In genomic region chr6:30954631-30955366, GRCh38 we compare ENCODE assay signal across 10 cellular contexts. TPM values are rescaled to one million over a fixed set of nuclear protein-coding genes. Genes with fewer than 3 reads are reported as not detected.
A peak's percentile ranks its signal among the peaks of the same experiment; 100 is the strongest.
DNase-seq lines count a peak whose midpoint lies in the region; ATAC-seq, FAIRE-seq and TF ChIP-seq lines count a peak whose summit lies in the region.
"Had no signal": no experiment of that assay in that cellular context is flagged by ENCODE, and none has a peak within 500 bp of the region (broad histone marks: within the 10 kb centered on the region; RNA-seq: fewer than 3 reads in every experiment).

No MANE protein-coding gene starts in this region.

- BruUV-seq in HepG2 (replicated peaks; lab: Mats Ljungman, UMichigan) = no TSS peak

- H3K27ac ChIP-seq in HepG2 (ENCODE audit: extremely low read length, insufficient read depth, low read length) (no peak overlapping the region), subcutaneous abdominal adipose tissue (ENCODE audit: low read depth, low read length) (no peak overlapping the region)

- peaks cover 4% of the 10 kb centered on the region for H3K4me1 Mint-ChIP-seq in T-helper 2 cell treated with Interferon-gamma antibody and Interleukin-4, amounts not matched to agents 5 μg/mL and 100 μg/mL, for 36 hours (ENCODE audit: low read depth)
- peaks cover 11% of the 10 kb centered on the region for H3K4me1 Mint-ChIP-seq in activated naive CD8-positive, alpha-beta T cell treated with anti-CD3 and anti-CD28 coated beads, Interleukin-2, amount 10 ng/mL, durations not matched to agents 7 days and 5 days

- in situ Hi-C loops in HepG2 (cut with HindIII; ENCODE audit: extremely low pct_ligation_motif_present, low pct_unique_long_range_greater_than_20kb) = no loop called here

- H3K9ac ChIP-seq in HepG2 (ENCODE audit: insufficient read depth, low read depth, low read length) (no peak overlapping the region), subcutaneous abdominal adipose tissue (ENCODE audit: low read length in 5 of 5) (peak overlapping the region in 3 of 5 donors; percentile 41 to 72 (median 50))

- FAIRE-seq in HepG2 (lab: Jason Lieb, UNC) = no peak

- CTCF ChIA-PET in HepG2 (lab: Yijun Ruan, JAX; ENCODE audit: low intra/inter-chr PET ratio, low total read pairs) = no interaction called here

- no peak overlapping the region for H2AFZ ChIP-seq in HepG2 (ENCODE audit: low read length)

- H3K36me3 ChIP-seq in HepG2 (replicated peaks in 1 of 2; ENCODE audit: control insufficient read depth in 1 of 2, insufficient read depth in 2 of 2, low read length in 2 of 2) (no peaks in the 10 kb centered on the region), subcutaneous abdominal adipose tissue (ENCODE audit: control insufficient read depth in 5 of 5, insufficient read depth in 5 of 5, low read length in 5 of 5) (no peaks in the 10 kb centered on the region)

- H3K9me3 ChIP-seq in HepG2 (ENCODE audit: low read length) = no peaks in the 10 kb centered on the region
- H3K9me3 ChIP-seq in subcutaneous abdominal adipose tissue (ENCODE audit: control insufficient read depth in 5 of 5, low read length in 5 of 5) = no peaks in the 10 kb centered on the region

- POLR2A ChIA-PET in activated naive CD8-positive, alpha-beta T cell treated with anti-CD3 and anti-CD28 coated beads, Interleukin-2, amount 10 ng/mL, durations not matched to agents 7 days and 5 days (lab: Charles Lee) = interaction anchor here (0.7 to 2.4 kb wide), 5 partner anchors 10 to 357 kb away, joined by 3 to 6 read pairs (median 3); partner anchors contain the start of genes SFTA2 and VARS2
- POLR2A ChIA-PET in HepG2 (lab: Yijun Ruan, JAX) = no interaction called here

- H3K4me1 ChIP-seq in HepG2 (ENCODE audit: insufficient read depth, low read length) (no peaks in the 10 kb centered on the region), subcutaneous abdominal adipose tissue (ENCODE audit: control insufficient read depth in 5 of 5, insufficient read depth in 5 of 5, low read length in 5 of 5) (peaks cover 0 to 17% (median 15%) of the 10 kb centered on the region in 5 donors)

- no peak for TF ChIP-seq RAD21 in HepG2 (CRISPR knock-in tag; IDR thresholded peaks at IDR 0.05)

- H3K36me3 Mint-ChIP-seq in T-helper 2 cell treated with Interferon-gamma antibody and Interleukin-4, amounts not matched to agents 5 μg/mL and 100 μg/mL, for 36 hours (ENCODE audit: low read depth) = no peaks in the 10 kb centered on the region
- no peaks in the 10 kb centered on the region for H3K36me3 Mint-ChIP-seq in activated naive CD8-positive, alpha-beta T cell treated with anti-CD3 and anti-CD28 coated beads, Interleukin-2, amount 10 ng/mL, durations not matched to agents 7 days and 5 days

- no peaks in the 10 kb centered on the region for H4K20me1 ChIP-seq in HepG2 (ENCODE audit: insufficient read depth, low read length)

- H3K79me2 ChIP-seq in HepG2 (ENCODE audit: insufficient read depth, low read length) = no peaks in the 10 kb centered on the region

- no peak for ATAC-seq in activated naive CD8-positive, alpha-beta T cell treated with anti-CD3 and anti-CD28 coated beads, Interleukin-2, amount 10 ng/mL, durations not matched to agents 7 days and 5 days (ENCODE audit: low read depth)
- ATAC-seq in HepG2 = no peak
- no peak for ATAC-seq in GM19324 (IDR thresholded peaks at IDR 0.05; ENCODE audit: low FRiP score, unreplicated experiment)

- no peak overlapping the region for H3K4me2 ChIP-seq in HepG2 (ENCODE audit: low read depth, low read length)

- TF ChIP-seq EP300 in HepG2 (IDR thresholded peaks at IDR 0.05; ENCODE audit: low read depth in 2 of 2, low read length in 2 of 2) (no peak), HepG2 (CRISPR knock-in tag; IDR thresholded peaks at IDR 0.05; ENCODE audit: borderline replicate concordance) (no peak)

- peak overlapping the region; percentile 52 for H3K4me3 Mint-ChIP-seq in T-helper 2 cell treated with Interferon-gamma antibody and Interleukin-4, amounts not matched to agents 5 μg/mL and 100 μg/mL, for 36 hours
- peak overlapping the region; percentile 77 for H3K4me3 Mint-ChIP-seq in activated naive CD8-positive, alpha-beta T cell treated with anti-CD3 and anti-CD28 coated beads, Interleukin-2, amount 10 ng/mL, durations not matched to agents 7 days and 5 days

- 8% methylated on average over 8 of the region's 9 CpGs for WGBS in HepG2 (ENCODE audit: low lambda C conversion rate)

- no peaks in the 10 kb centered on the region for H3K9me3 Mint-ChIP-seq in T-helper 2 cell treated with Interferon-gamma antibody and Interleukin-4, amounts not matched to agents 5 μg/mL and 100 μg/mL, for 36 hours
- no peaks in the 10 kb centered on the region for H3K9me3 Mint-ChIP-seq in activated naive CD8-positive, alpha-beta T cell treated with anti-CD3 and anti-CD28 coated beads, Interleukin-2, amount 10 ng/mL, durations not matched to agents 7 days and 5 days

- H3K27me3 Mint-ChIP-seq in T-helper 2 cell treated with Interferon-gamma antibody and Interleukin-4, amounts not matched to agents 5 μg/mL and 100 μg/mL, for 36 hours (ENCODE audit: low read depth) = peaks cover 84% of the 10 kb centered on the region
- peaks cover 66% of the 10 kb centered on the region for H3K27me3 Mint-ChIP-seq in activated naive CD8-positive, alpha-beta T cell treated with anti-CD3 and anti-CD28 coated beads, Interleukin-2, amount 10 ng/mL, durations not matched to agents 7 days and 5 days

- intact Hi-C loops in HepG2 (cut with micrococcal nuclease; ENCODE audit: unreplicated experiment) = no loop called here

- no peak for TF ChIP-seq POLR2A in HepG2 (IDR thresholded peaks at IDR 0.05; ENCODE audit: insufficient read depth in 1 of 2, low read depth in 2 of 2, low read length in 2 of 2)

- H3K4me3 ChIP-seq in HepG2 (replicated peaks in 1 of 3; ENCODE audit: insufficient read depth in 1 of 3, low read depth in 2 of 3, low read length in 3 of 3) = no peak overlapping the region
- peak overlapping the region; percentile 33 to 70 (median 57) for H3K4me3 ChIP-seq in subcutaneous abdominal adipose tissue (ENCODE audit: low read depth in 1 of 5, low read length in 5 of 5)

- TF ChIP-seq CTCF in HepG2 (CRISPR knock-in tag; IDR thresholded peaks at IDR 0.05) = no peak

- H3K27ac Mint-ChIP-seq in T-helper 2 cell treated with Interferon-gamma antibody and Interleukin-4, amounts not matched to agents 5 μg/mL and 100 μg/mL, for 36 hours = no peak overlapping the region
- H3K27ac Mint-ChIP-seq in activated naive CD8-positive, alpha-beta T cell treated with anti-CD3 and anti-CD28 coated beads, Interleukin-2, amount 10 ng/mL, durations not matched to agents 7 days and 5 days = peak overlapping the region; percentile 11

- peaks cover 2 to 48% of the 10 kb centered on the region in 2 experiments; a peak in 4 of 5 replicates for H3K27me3 ChIP-seq in HepG2 (ENCODE audit: control insufficient read depth in 1 of 2, insufficient read depth in 2 of 2, low read length in 2 of 2)
- H3K27me3 ChIP-seq in subcutaneous abdominal adipose tissue (ENCODE audit: control insufficient read depth in 5 of 5, insufficient read depth in 4 of 5, low read length in 5 of 5) = peaks cover 0 to 6% (median 0%) of the 10 kb centered on the region in 5 donors

- DNase-seq in T-helper 2 cell treated with Interferon-gamma antibody and Interleukin-4, amounts not matched to agents 5 μg/mL and 100 μg/mL, for 36 hours (ENCODE audit: low spot score) = no peak
- DNase-seq in T-helper 2 cell (no peak), HepG2 (ENCODE audit: low spot score) (no peak), OCI-M1 (lab: John Stamatoyannopoulos, UW) (no peak), DMS 273 treated with DMSO at 0.1 percent for 48 hours (lab: John Stamatoyannopoulos, UW) (no peak)
- no peak for DNase-seq in activated naive CD8-positive, alpha-beta T cell treated with anti-CD3 and anti-CD28 coated beads, Interleukin-2, amount 10 ng/mL, durations not matched to agents 7 days and 5 days

RNA-seq across cellular contexts. Expression of gene MUCL3, which starts 14.0 kb away (rescaled TPM):
- not detected for total RNA-seq in activated naive CD8-positive, alpha-beta T cell treated with anti-CD3 and anti-CD28 coated beads, Interleukin-2, amount 10 ng/mL, durations not matched to agents 7 days and 5 days
- total RNA-seq in HepG2 (2016; rRNA removed; fragmentation: Illumina TruSeq; extraction: Trizol) = not detected in 2 replicates
- total RNA-seq in HepG2 (2016; cell fraction: cytosol; rRNA removed; fragmentation: Illumina TruSeq; extraction: Trizol; ENCODE audit: low read depth) = not detected in 2 replicates
- not detected in 2 replicates for total RNA-seq in HepG2 (2016; cell fraction: insoluble cytoplasmic fraction; rRNA removed; fragmentation: Illumina TruSeq; extraction: Trizol)
- total RNA-seq in HepG2 (2016; cell fraction: membrane; rRNA removed; fragmentation: Illumina TruSeq; extraction: Trizol) = not detected in 2 replicates
- not detected in 2 replicates for total RNA-seq in HepG2 (2016; cell fraction: nucleus; rRNA removed; fragmentation: Illumina TruSeq; extraction: Trizol)
- polyA plus RNA-seq in HepG2 (2011; rRNA removed) = not detected in 2 replicates
- polyA plus RNA-seq in HepG2 (2011; cell fraction: cytosol; rRNA removed) = not detected in 2 replicates
- polyA plus RNA-seq in HepG2 (2011; cell fraction: nucleus; rRNA removed) = not detected in 2 replicates
- polyA plus RNA-seq in HepG2 (2012) = not detected in 2 replicates
- not detected in 2 replicates for polyA plus RNA-seq in HepG2 (2016; cell fraction: cytosol; fragmentation: Illumina TruSeq; extraction: Trizol; ENCODE audit: low read depth)
- not detected in 2 replicates for polyA plus RNA-seq in HepG2 (2016; cell fraction: insoluble cytoplasmic fraction; fragmentation: Illumina TruSeq; extraction: Trizol; ENCODE audit: low read depth)
- not detected in 2 replicates for polyA plus RNA-seq in HepG2 (2016; cell fraction: membrane; fragmentation: Illumina TruSeq; extraction: Trizol; ENCODE audit: low read depth)
- not detected in 2 replicates for polyA plus RNA-seq in HepG2 (2016; cell fraction: nucleus; fragmentation: Illumina TruSeq; extraction: Trizol; ENCODE audit: insufficient read depth, low read depth)
- not detected in 2 replicates for polyA minus RNA-seq in HepG2 (2011; rRNA and poly(A)+ RNA removed; ENCODE audit: low replicate concordance)
- polyA minus RNA-seq in HepG2 (2011; cell fraction: cytosol; rRNA and poly(A)+ RNA removed) = not detected in 2 replicates
- polyA minus RNA-seq in HepG2 (2011; cell fraction: nucleus; rRNA and poly(A)+ RNA removed) = not detected in 2 replicates
- total RNA-seq: cerebellum had no signal
- polyA plus RNA-seq: AG04450 had no signal

RNA-seq across cellular contexts. Expression of gene SFTA2, which starts 22.8 kb away (rescaled TPM):
- not detected for total RNA-seq in activated naive CD8-positive, alpha-beta T cell treated with anti-CD3 and anti-CD28 coated beads, Interleukin-2, amount 10 ng/mL, durations not matched to agents 7 days and 5 days
- not detected in 2 replicates for total RNA-seq in HepG2 (2016; rRNA removed; fragmentation: Illumina TruSeq; extraction: Trizol)
- total RNA-seq in HepG2 (2016; cell fraction: cytosol; rRNA removed; fragmentation: Illumina TruSeq; extraction: Trizol; ENCODE audit: low read depth) = not detected in 2 replicates
- not detected in 2 replicates for total RNA-seq in HepG2 (2016; cell fraction: insoluble cytoplasmic fraction; rRNA removed; fragmentation: Illumina TruSeq; extraction: Trizol)
- total RNA-seq in HepG2 (2016; cell fraction: membrane; rRNA removed; fragmentation: Illumina TruSeq; extraction: Trizol) = not detected in 2 replicates
- not detected in 2 replicates for total RNA-seq in HepG2 (2016; cell fraction: nucleus; rRNA removed; fragmentation: Illumina TruSeq; extraction: Trizol)
- not detected in 2 replicates for polyA plus RNA-seq in HepG2 (2011; rRNA removed)
- not detected in 2 replicates for polyA plus RNA-seq in HepG2 (2011; cell fraction: cytosol; rRNA removed)
- not detected in 2 replicates for polyA plus RNA-seq in HepG2 (2011; cell fraction: nucleus; rRNA removed)
- not detected in 2 replicates for polyA plus RNA-seq in HepG2 (2012)
- not detected in 2 replicates for polyA plus RNA-seq in HepG2 (2016; cell fraction: cytosol; fragmentation: Illumina TruSeq; extraction: Trizol; ENCODE audit: low read depth)
- not detected in 2 replicates for polyA plus RNA-seq in HepG2 (2016; cell fraction: insoluble cytoplasmic fraction; fragmentation: Illumina TruSeq; extraction: Trizol; ENCODE audit: low read depth)
- not detected in 2 replicates for polyA plus RNA-seq in HepG2 (2016; cell fraction: membrane; fragmentation: Illumina TruSeq; extraction: Trizol; ENCODE audit: low read depth)
- polyA plus RNA-seq in HepG2 (2016; cell fraction: nucleus; fragmentation: Illumina TruSeq; extraction: Trizol; ENCODE audit: insufficient read depth, low read depth) = not detected in 2 replicates
- polyA minus RNA-seq in HepG2 (2011; rRNA and poly(A)+ RNA removed; ENCODE audit: low replicate concordance) = not detected in 2 replicates
- not detected in 2 replicates for polyA minus RNA-seq in HepG2 (2011; cell fraction: cytosol; rRNA and poly(A)+ RNA removed)
- polyA minus RNA-seq in HepG2 (2011; cell fraction: nucleus; rRNA and poly(A)+ RNA removed) = not detected in 2 replicates
- total RNA-seq: cerebellum had no signal
- polyA plus RNA-seq: AG04450 had no signal

RNA-seq across cellular contexts. Expression of gene MUC21, which starts 28.7 kb away (rescaled TPM):
- total RNA-seq in activated naive CD8-positive, alpha-beta T cell treated with anti-CD3 and anti-CD28 coated beads, Interleukin-2, amount 10 ng/mL, durations not matched to agents 7 days and 5 days = not detected
- total RNA-seq in HepG2 (2016; rRNA removed; fragmentation: Illumina TruSeq; extraction: Trizol) = not detected in 2 replicates
- not detected in 2 replicates for total RNA-seq in HepG2 (2016; cell fraction: cytosol; rRNA removed; fragmentation: Illumina TruSeq; extraction: Trizol; ENCODE audit: low read depth)
- total RNA-seq in HepG2 (2016; cell fraction: insoluble cytoplasmic fraction; rRNA removed; fragmentation: Illumina TruSeq; extraction: Trizol) = not detected in 2 replicates
- not detected in 2 replicates for total RNA-seq in HepG2 (2016; cell fraction: membrane; rRNA removed; fragmentation: Illumina TruSeq; extraction: Trizol)
- total RNA-seq in HepG2 (2016; cell fraction: nucleus; rRNA removed; fragmentation: Illumina TruSeq; extraction: Trizol) = not detected in 2 replicates
- polyA plus RNA-seq in HepG2 (2011; rRNA removed) = not detected in 2 replicates
- not detected in 2 replicates for polyA plus RNA-seq in HepG2 (2011; cell fraction: cytosol; rRNA removed)
- polyA plus RNA-seq in HepG2 (2011; cell fraction: nucleus; rRNA removed) = not detected in 2 replicates
- not detected in 2 replicates for polyA plus RNA-seq in HepG2 (2012)
- polyA plus RNA-seq in HepG2 (2016; cell fraction: cytosol; fragmentation: Illumina TruSeq; extraction: Trizol; ENCODE audit: low read depth) = not detected in 2 replicates
- not detected in 2 replicates for polyA plus RNA-seq in HepG2 (2016; cell fraction: insoluble cytoplasmic fraction; fragmentation: Illumina TruSeq; extraction: Trizol; ENCODE audit: low read depth)
- not detected in 2 replicates for polyA plus RNA-seq in HepG2 (2016; cell fraction: membrane; fragmentation: Illumina TruSeq; extraction: Trizol; ENCODE audit: low read depth)
- polyA plus RNA-seq in HepG2 (2016; cell fraction: nucleus; fragmentation: Illumina TruSeq; extraction: Trizol; ENCODE audit: insufficient read depth, low read depth) = not detected in 2 replicates
- not detected in 2 replicates for polyA minus RNA-seq in HepG2 (2011; rRNA and poly(A)+ RNA removed; ENCODE audit: low replicate concordance)
- polyA minus RNA-seq in HepG2 (2011; cell fraction: cytosol; rRNA and poly(A)+ RNA removed) = not detected in 2 replicates
- not detected in 2 replicates for polyA minus RNA-seq in HepG2 (2011; cell fraction: nucleus; rRNA and poly(A)+ RNA removed)
- total RNA-seq: cerebellum had no signal
- polyA plus RNA-seq: AG04450 had no signal

RNA-seq across cellular contexts. Expression of gene VARS2, which starts 40.8 kb away (rescaled TPM):
- total RNA-seq in activated naive CD8-positive, alpha-beta T cell treated with anti-CD3 and anti-CD28 coated beads, Interleukin-2, amount 10 ng/mL, durations not matched to agents 7 days and 5 days = 10 to 100 TPM; 38.0 to 43.1 TPM
- 45.9 and 71.8 TPM in 2 replicates for total RNA-seq in HepG2 (2016; rRNA removed; fragmentation: Illumina TruSeq; extraction: Trizol)
- 12.3 and 14.4 TPM in 2 replicates for total RNA-seq in HepG2 (2016; cell fraction: cytosol; rRNA removed; fragmentation: Illumina TruSeq; extraction: Trizol; ENCODE audit: low read depth)
- 38.9 and 75.5 TPM in 2 replicates for total RNA-seq in HepG2 (2016; cell fraction: insoluble cytoplasmic fraction; rRNA removed; fragmentation: Illumina TruSeq; extraction: Trizol)
- 27.5 and 28.2 TPM in 2 replicates for total RNA-seq in HepG2 (2016; cell fraction: membrane; rRNA removed; fragmentation: Illumina TruSeq; extraction: Trizol)
- 63.3 and 78.0 TPM in 2 replicates for total RNA-seq in HepG2 (2016; cell fraction: nucleus; rRNA removed; fragmentation: Illumina TruSeq; extraction: Trizol)
- polyA plus RNA-seq in HepG2 (2011; rRNA removed) = 61.8 and 68.8 TPM in 2 replicates
- 21.9 and 29.1 TPM in 2 replicates for polyA plus RNA-seq in HepG2 (2011; cell fraction: cytosol; rRNA removed)
- 392 and 449 TPM in 2 replicates for polyA plus RNA-seq in HepG2 (2011; cell fraction: nucleus; rRNA removed)
- 45.5 and 49.9 TPM in 2 replicates for polyA plus RNA-seq in HepG2 (2012)
- 9.2 and 9.4 TPM in 2 replicates for polyA plus RNA-seq in HepG2 (2016; cell fraction: cytosol; fragmentation: Illumina TruSeq; extraction: Trizol; ENCODE audit: low read depth)
- 31.3 and 38.2 TPM in 2 replicates for polyA plus RNA-seq in HepG2 (2016; cell fraction: insoluble cytoplasmic fraction; fragmentation: Illumina TruSeq; extraction: Trizol; ENCODE audit: low read depth)
- 17.7 and 19.1 TPM in 2 replicates for polyA plus RNA-seq in HepG2 (2016; cell fraction: membrane; fragmentation: Illumina TruSeq; extraction: Trizol; ENCODE audit: low read depth)
- 189 and 203 TPM in 2 replicates for polyA plus RNA-seq in HepG2 (2016; cell fraction: nucleus; fragmentation: Illumina TruSeq; extraction: Trizol; ENCODE audit: insufficient read depth, low read depth)
- 37.3 and 128 TPM in 2 replicates for polyA minus RNA-seq in HepG2 (2011; rRNA and poly(A)+ RNA removed; ENCODE audit: low replicate concordance)
- polyA minus RNA-seq in HepG2 (2011; cell fraction: cytosol; rRNA and poly(A)+ RNA removed) = 32.2 and 37.4 TPM in 2 replicates
- polyA minus RNA-seq in HepG2 (2011; cell fraction: nucleus; rRNA and poly(A)+ RNA removed) = 56.0 and 56.3 TPM in 2 replicates

RNA-seq across cellular contexts. Expression of gene GTF2H4, which starts 46.8 kb away (rescaled TPM):
- total RNA-seq in activated naive CD8-positive, alpha-beta T cell treated with anti-CD3 and anti-CD28 coated beads, Interleukin-2, amount 10 ng/mL, durations not matched to agents 7 days and 5 days = 10 to 100 TPM; 26.7 to 36.2 TPM
- total RNA-seq in HepG2 (2016; rRNA removed; fragmentation: Illumina TruSeq; extraction: Trizol) = 15.9 and 18.0 TPM in 2 replicates
- 1.5 and 3.1 TPM in 2 replicates for total RNA-seq in HepG2 (2016; cell fraction: cytosol; rRNA removed; fragmentation: Illumina TruSeq; extraction: Trizol; ENCODE audit: low read depth)
- 14.1 and 17.5 TPM in 2 replicates for total RNA-seq in HepG2 (2016; cell fraction: insoluble cytoplasmic fraction; rRNA removed; fragmentation: Illumina TruSeq; extraction: Trizol)
- total RNA-seq in HepG2 (2016; cell fraction: membrane; rRNA removed; fragmentation: Illumina TruSeq; extraction: Trizol) = 4.5 and 5.7 TPM in 2 replicates
- total RNA-seq in HepG2 (2016; cell fraction: nucleus; rRNA removed; fragmentation: Illumina TruSeq; extraction: Trizol) = 27.0 and 30.2 TPM in 2 replicates
- polyA plus RNA-seq in HepG2 (2011; rRNA removed) = 49.3 and 58.3 TPM in 2 replicates
- 19.9 and 20.1 TPM in 2 replicates for polyA plus RNA-seq in HepG2 (2011; cell fraction: cytosol; rRNA removed)
- 258 and 287 TPM in 2 replicates for polyA plus RNA-seq in HepG2 (2011; cell fraction: nucleus; rRNA removed)
- 29.0 and 51.4 TPM in 2 replicates for polyA plus RNA-seq in HepG2 (2012)
- 2.6 and 3.1 TPM in 2 replicates for polyA plus RNA-seq in HepG2 (2016; cell fraction: cytosol; fragmentation: Illumina TruSeq; extraction: Trizol; ENCODE audit: low read depth)
- 25.8 and 31.0 TPM in 2 replicates for polyA plus RNA-seq in HepG2 (2016; cell fraction: insoluble cytoplasmic fraction; fragmentation: Illumina TruSeq; extraction: Trizol; ENCODE audit: low read depth)
- polyA plus RNA-seq in HepG2 (2016; cell fraction: membrane; fragmentation: Illumina TruSeq; extraction: Trizol; ENCODE audit: low read depth) = 4.9 and 6.0 TPM in 2 replicates
- polyA plus RNA-seq in HepG2 (2016; cell fraction: nucleus; fragmentation: Illumina TruSeq; extraction: Trizol; ENCODE audit: insufficient read depth, low read depth) = 114 and 125 TPM in 2 replicates
- 25.0 and 30.0 TPM in 2 replicates for polyA minus RNA-seq in HepG2 (2011; rRNA and poly(A)+ RNA removed; ENCODE audit: low replicate concordance)
- polyA minus RNA-seq in HepG2 (2011; cell fraction: cytosol; rRNA and poly(A)+ RNA removed) = 4.9 and 8.5 TPM in 2 replicates
- polyA minus RNA-seq in HepG2 (2011; cell fraction: nucleus; rRNA and poly(A)+ RNA removed) = 61.3 and 64.4 TPM in 2 replicates

Comparison
In these comparisons a context has a peak if more than half of its experiments do, and no peak if none do; other contexts are left out.
1. H3K4me3 ChIP-seq: peak in subcutaneous abdominal adipose tissue (5 of 5); none in HepG2 (0 of 3).